ENCODE assay signal across 8 cellular contexts in genomic region chr14:91323671-91324605, GRCh38.
A peak's percentile ranks its signal among the peaks of the same experiment; 100 is the strongest.
DNase-seq lines count a peak whose midpoint lies in the region; ATAC-seq and TF ChIP-seq lines count a peak whose summit lies in the region.

No MANE protein-coding gene starts in this region.

- peak; percentile 74 for ATAC-seq in GM21723 (IDR thresholded peaks at IDR 0.05; ENCODE audit: unreplicated experiment)

- no peaks in the 10 kb centered on the region for H3K36me3 ChIP-seq in tibial nerve

- TF ChIP-seq POLR2A in tibial nerve (IDR thresholded peaks at IDR 0.05), result no peak

- H3K9me3 ChIP-seq in tibial nerve, result no peaks in the 10 kb centered on the region

- 22 to 32% methylated on average over 24 to 25 of the region's 25 CpGs for WGBS in tibial nerve, 2 donors

- peak overlapping the region; percentile 9 to 51 (median 36) for H3K4me3 ChIP-seq in tibial nerve

- peak overlapping the region in 3 of 4 donors; percentile 29 to 80 (median 68) for H3K27ac ChIP-seq in tibial nerve

- peaks cover 0 to 16% (median 8%) of the 10 kb centered on the region in 4 donors for H3K4me1 ChIP-seq in tibial nerve

- DNase-seq in ELF-1 (ENCODE audit: low read depth, low spot score), result peak; percentile 79
- peak; percentile 84 for DNase-seq in KG1 (lab: John Stamatoyannopoulos, UW)
- DNase-seq in SHP77 (lab: John Stamatoyannopoulos, UW), result peak; percentile 31 to 65
- DNase-seq in activated naive CD4-positive, alpha-beta T cell treated with Interleukin-2 at 50 U/mL for 16 hours, result peak; percentile 95
- DNase-seq in globus pallidus (ENCODE audit: low spot score), result peak; percentile 65
- peak; percentile 82 for DNase-seq in pons (ENCODE audit: low spot score)
- peak; percentile 81 to 94 for DNase-seq in tibial nerve (ENCODE audit: low spot score in 2 of 2)

- H3K27me3 ChIP-seq in tibial nerve, result no peaks in the 10 kb centered on the region

- peak in 1 of 2 donors; percentile 51 for TF ChIP-seq EP300 in tibial nerve (IDR thresholded peaks at IDR 0.05)

- peak; percentile 88 to 95 (median 92) for TF ChIP-seq CTCF in tibial nerve (IDR thresholded peaks at IDR 0.05)

Comparison
In these comparisons a context has a peak if more than half of its experiments do, and no peak if none do; other contexts are left out.
1. Peak in every context shown above with its lines: DNase-seq, ATAC-seq, H3K4me3 ChIP-seq and H3K27ac ChIP-seq.